ENCODE assay signal across 20 cellular contexts in the genomic region with DNA sequence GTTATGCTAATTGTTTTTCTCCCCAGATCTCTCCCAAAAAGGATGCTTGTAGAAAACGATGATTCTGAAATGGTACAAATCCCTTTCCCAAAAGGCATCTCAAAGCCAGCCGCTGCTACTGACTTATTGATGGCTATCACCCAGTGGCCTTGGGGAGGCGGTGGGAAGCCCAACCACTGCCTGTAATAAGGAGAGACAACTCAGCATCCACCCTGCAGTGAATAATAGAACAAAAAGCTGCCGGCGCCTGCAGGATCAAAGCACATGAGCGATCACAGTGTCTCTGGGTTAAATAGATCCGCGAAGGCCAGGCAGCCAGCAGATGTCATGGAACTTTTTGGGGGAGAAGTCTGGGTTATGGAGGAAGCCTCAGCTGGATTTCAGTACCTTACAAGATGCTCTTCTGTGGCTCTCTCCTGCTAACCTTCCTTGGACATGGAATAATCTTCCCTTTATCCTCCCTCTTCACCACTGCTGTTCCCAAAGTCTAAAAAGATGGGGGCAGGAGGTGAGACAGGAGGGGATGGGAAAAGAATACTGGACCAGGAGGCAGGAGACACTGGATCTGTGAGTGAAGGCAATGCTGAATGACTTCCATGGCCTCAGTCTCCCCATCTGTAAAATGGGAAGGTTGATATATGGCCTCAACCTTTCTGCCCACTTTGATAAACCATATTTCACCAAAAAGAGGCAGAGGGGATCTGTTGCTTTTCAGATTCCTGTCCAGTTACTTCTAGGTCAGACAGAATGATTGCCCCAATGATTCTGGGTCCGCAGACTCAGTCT. TPM values are rescaled to one million over a fixed set of nuclear protein-coding genes. Genes with fewer than 3 reads are reported as not detected.
DNase-seq lines count a peak whose midpoint lies in the region; ATAC-seq and TF ChIP-seq lines count a peak whose summit lies in the region.
"Had no signal": no experiment of that assay in that cellular context is flagged by ENCODE, and none has a peak within 500 bp of the region (broad histone marks: within the 10 kb centered on the region; RNA-seq: fewer than 3 reads in every experiment).

No MANE protein-coding gene starts in this region.

- CTCF ChIA-PET in T-cell (lab: Charles Lee), result interaction anchor here (0.5 to 3.5 kb wide), 6 partner anchors 78 to 279 kb away, joined by 3 to 59 read pairs (median 7); no protein-coding TSS in a partner anchor

- H3K27ac ChIP-seq in GM23248, result no peak overlapping the region

- POLR2A ChIA-PET in T-cell (lab: Charles Lee), result no interaction called here

- H3K4me3 Mint-ChIP-seq in osteocyte (ENCODE audit: unreplicated experiment) (no peak overlapping the region), T-cell (no peak overlapping the region)

- H3K79me2 ChIP-seq in GM23248 (ENCODE audit: insufficient read depth), result no peaks in the 10 kb centered on the region

- H3K27ac Mint-ChIP-seq in osteocyte (ENCODE audit: unreplicated experiment) (no peak overlapping the region), T-cell (no peak overlapping the region)

- H3K27me3 Mint-ChIP-seq in osteocyte (ENCODE audit: unreplicated experiment) (no peaks in the 10 kb centered on the region), T-cell (peaks cover 9 to 13% of the 10 kb centered on the region in 2 donors)

- H3K9me3 ChIP-seq in GM23248 (ENCODE audit: low read depth) (no peaks in the 10 kb centered on the region), adipocyte (ENCODE audit: control insufficient read depth, low read length) (no peaks in the 10 kb centered on the region)

- H3K9me2 ChIP-seq in GM23248 (ENCODE audit: insufficient read depth), result no peaks in the 10 kb centered on the region

- DNase-seq in NCI-H2227 (lab: John Stamatoyannopoulos, UW; ENCODE audit: unreplicated experiment) (peak; percentile 40), NCI-H2227 treated with DMSO at 0.1 percent for 48 hours (lab: John Stamatoyannopoulos, UW) (no peak), GM23248 (peak; percentile 33), adipocyte (ENCODE audit: low read depth) (peak; percentile 11), osteocyte (ENCODE audit: extremely low spot score, unreplicated experiment) (peak; percentile 57), GM13976 (ENCODE audit: low spot score) (no peak), T-cell (no peak)
- DNase-seq: C1 segment of cervical spinal cord, COR-L47, DMS53, GDM1, GOT3, MV-4-11, NCI-H1417 treated with DMSO at 0.1 percent for 48 hours, NCI-H2081 treated with DMSO at 0.1 percent for 48 hours, NCI-H82, SHP77 had no signal

- H2AFZ ChIP-seq in GM23248, result no peak overlapping the region

- H3K27me3 ChIP-seq in GM23248 (replicated peaks; ENCODE audit: insufficient read depth) (no peaks in the 10 kb centered on the region), adipocyte (replicated peaks; ENCODE audit: control insufficient read depth, insufficient read depth, low read length) (no peaks in the 10 kb centered on the region)

- no peak for TF ChIP-seq CTCF in osteocyte (IDR thresholded peaks at IDR 0.05)
- no peak for TF ChIP-seq CTCF in GM13976 (IDR thresholded peaks at IDR 0.05; ENCODE audit: borderline replicate concordance, control extremely low read depth, extremely low read depth, insufficient read depth, missing control alignments)

- H3K4me1 ChIP-seq in GM23248 (ENCODE audit: insufficient read depth) (peaks cover 23% of the 10 kb centered on the region), adipocyte (ENCODE audit: control insufficient read depth, insufficient read depth, low read length) (peaks cover 37% of the 10 kb centered on the region)

- H3K36me3 ChIP-seq in GM23248 (ENCODE audit: low read depth) (no peaks in the 10 kb centered on the region), adipocyte (ENCODE audit: control insufficient read depth, insufficient read depth, low read length, severe bottlenecking) (no peaks in the 10 kb centered on the region)

- no peak overlapping the region for H3K9ac ChIP-seq in GM23248
- H3K9ac ChIP-seq in adipocyte (ENCODE audit: low read length), result no peak overlapping the region

- H4K20me1 ChIP-seq in GM23248 (ENCODE audit: insufficient read depth), result no peaks in the 10 kb centered on the region

- H3F3A ChIP-seq in GM23248 (ENCODE audit: insufficient read depth), result peaks cover 25% of the 10 kb centered on the region

- H3K4me3 ChIP-seq in GM23248 (no peak overlapping the region), adipocyte (ENCODE audit: low read length) (no peak overlapping the region)

- H3K9me3 Mint-ChIP-seq in osteocyte (ENCODE audit: unreplicated experiment) (no peaks in the 10 kb centered on the region), T-cell (no peaks in the 10 kb centered on the region)

- H3K4me1 Mint-ChIP-seq in osteocyte (ENCODE audit: unreplicated experiment), result peaks cover 26% of the 10 kb centered on the region
- H3K4me1 Mint-ChIP-seq in T-cell, result peaks cover 10 to 12% (median 12%) of the 10 kb centered on the region in 3 donors

- ATAC-seq in T-cell (replicated peaks in 1 of 4) (no peak), HG02852 (IDR thresholded peaks at IDR 0.05; ENCODE audit: unreplicated experiment) (no peak)
- ATAC-seq: SK-N-SH treated with all-trans-retinoic acid at 6 μM for 48 hours had no signal

- H3K4me2 ChIP-seq in GM23248 (ENCODE audit: unreplicated experiment), result no peak overlapping the region

- in situ Hi-C loops in GM23248 (cut with MboI), result loop anchor here (5.0 kb wide), 1 partner anchor 78 kb away; no protein-coding TSS in a partner anchor
- in situ Hi-C loops in GM13976 (cut with MboI; ENCODE audit: low sequenced_read_pairs, unreplicated experiment), result loop anchor here (5.0 kb wide), 1 partner anchor 83 kb away; no protein-coding TSS in a partner anchor

- H3K36me3 Mint-ChIP-seq in osteocyte (ENCODE audit: unreplicated experiment) (no peaks in the 10 kb centered on the region), T-cell (no peaks in the 10 kb centered on the region)

- WGBS in GM23248 (ENCODE audit: low coverage in 1 of 2, low lambda C conversion rate in 2 of 2, missing lambda C conversion rate in 2 of 2), 2 experiments, result 81 to 83% methylated on average over 9 of the region's 9 CpGs

RNA-seq across cellular contexts. Expression of gene CD34, which starts 54.9 kb away (rescaled TPM):
- total RNA-seq in GM23248 (2014; rRNA removed; shearing (Covaris generic)), result not detected in 2 replicates
- polyA plus RNA-seq in GM23248 (2016; fragmentation: Nextera tagmentation; extraction: Ambion mirVana), result 0.24 and 0.34 TPM in 2 replicates
- total RNA-seq in osteocyte (not detected in 2 replicates), T-cell (1 to 10 TPM in 2 of 5 donors, under 1 TPM in 3; 0.57 to 1.6 (median 0.83) TPM)
- total RNA-seq: IMR-90 had no signal

Comparison
In these comparisons a context has a peak if more than half of its experiments do, and no peak if none do; other contexts are left out.
1. DNase-seq: peak in NCI-H2227 (single experiment), GM23248 (single experiment), adipocyte (single experiment) and osteocyte (single experiment); none in NCI-H2227 treated with DMSO at 0.1 percent for 48 hours (single experiment), GM13976 (single experiment) and T-cell (0 of 34).